In the genomic region with DNA sequence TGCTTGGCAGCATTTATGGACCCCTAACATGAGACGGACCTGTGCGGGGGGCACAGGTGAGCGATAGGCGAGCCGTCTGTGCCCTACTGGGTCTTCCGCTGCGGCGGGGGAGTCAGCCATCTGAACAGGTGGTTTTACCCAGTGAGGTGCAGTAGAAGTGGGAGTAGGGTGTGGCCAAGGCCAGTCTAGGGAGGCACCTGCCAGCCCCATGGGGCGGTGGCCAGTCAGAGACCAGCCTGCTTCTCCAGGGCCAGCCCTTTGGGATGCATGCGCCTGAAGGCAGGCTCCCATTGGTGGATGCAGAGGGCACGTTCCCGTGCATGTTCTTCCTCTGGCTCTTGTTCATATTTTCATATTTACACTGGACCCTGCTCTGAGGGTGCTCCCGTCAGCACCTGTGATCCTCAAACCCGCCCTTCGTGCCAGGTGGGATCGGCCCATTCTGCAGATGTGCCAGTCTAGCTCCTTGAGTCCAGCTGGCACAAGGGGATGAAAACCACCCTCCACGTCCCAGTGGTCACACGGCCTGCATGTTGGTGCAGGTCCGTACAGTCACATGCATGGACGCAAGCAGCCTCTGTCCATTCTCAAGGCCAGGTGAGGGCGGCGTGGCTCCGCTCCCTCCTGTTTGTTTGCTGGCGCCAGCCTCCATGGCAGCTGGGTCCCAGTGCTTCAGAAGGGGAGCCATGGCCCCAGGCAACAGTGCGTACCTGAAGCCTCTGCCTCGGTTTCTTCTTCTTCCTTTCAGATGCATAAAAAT, we compare ENCODE assay signal across 1 cellular context.
TF ChIP-seq lines count a peak whose summit lies in the region.

No MANE protein-coding gene starts in this region.

TF ChIP-seq in GM23338, 12 proteins besides CTCF, POLR2A, EP300 and RAD21 (continued from another document):
- TF ChIP-seq EZH2phosphoT487 (IDR thresholded peaks at IDR 0.05; ENCODE audit: unreplicated experiment) (no peak), ZNF462 (CRISPR knock-in tag; IDR thresholded peaks at IDR 0.05) (no peak), POLR2AphosphoS5 (IDR thresholded peaks at IDR 0.05; ENCODE audit: low read depth) (no peak), ZNF331 (CRISPR knock-in tag; IDR thresholded peaks at IDR 0.05; ENCODE audit: low read depth) (no peak), STAT1 (IDR thresholded peaks at IDR 0.05; ENCODE audit: unreplicated experiment) (no peak), CREB1 (CRISPR knock-in tag; IDR thresholded peaks at IDR 0.05; ENCODE audit: low read depth) (no peak), NANOG (IDR thresholded peaks at IDR 0.05; ENCODE audit: borderline replicate concordance) (no peak), ZNF114 (CRISPR knock-in tag; IDR thresholded peaks at IDR 0.05) (no peak)
- TF ChIP-seq, protein P1, sequence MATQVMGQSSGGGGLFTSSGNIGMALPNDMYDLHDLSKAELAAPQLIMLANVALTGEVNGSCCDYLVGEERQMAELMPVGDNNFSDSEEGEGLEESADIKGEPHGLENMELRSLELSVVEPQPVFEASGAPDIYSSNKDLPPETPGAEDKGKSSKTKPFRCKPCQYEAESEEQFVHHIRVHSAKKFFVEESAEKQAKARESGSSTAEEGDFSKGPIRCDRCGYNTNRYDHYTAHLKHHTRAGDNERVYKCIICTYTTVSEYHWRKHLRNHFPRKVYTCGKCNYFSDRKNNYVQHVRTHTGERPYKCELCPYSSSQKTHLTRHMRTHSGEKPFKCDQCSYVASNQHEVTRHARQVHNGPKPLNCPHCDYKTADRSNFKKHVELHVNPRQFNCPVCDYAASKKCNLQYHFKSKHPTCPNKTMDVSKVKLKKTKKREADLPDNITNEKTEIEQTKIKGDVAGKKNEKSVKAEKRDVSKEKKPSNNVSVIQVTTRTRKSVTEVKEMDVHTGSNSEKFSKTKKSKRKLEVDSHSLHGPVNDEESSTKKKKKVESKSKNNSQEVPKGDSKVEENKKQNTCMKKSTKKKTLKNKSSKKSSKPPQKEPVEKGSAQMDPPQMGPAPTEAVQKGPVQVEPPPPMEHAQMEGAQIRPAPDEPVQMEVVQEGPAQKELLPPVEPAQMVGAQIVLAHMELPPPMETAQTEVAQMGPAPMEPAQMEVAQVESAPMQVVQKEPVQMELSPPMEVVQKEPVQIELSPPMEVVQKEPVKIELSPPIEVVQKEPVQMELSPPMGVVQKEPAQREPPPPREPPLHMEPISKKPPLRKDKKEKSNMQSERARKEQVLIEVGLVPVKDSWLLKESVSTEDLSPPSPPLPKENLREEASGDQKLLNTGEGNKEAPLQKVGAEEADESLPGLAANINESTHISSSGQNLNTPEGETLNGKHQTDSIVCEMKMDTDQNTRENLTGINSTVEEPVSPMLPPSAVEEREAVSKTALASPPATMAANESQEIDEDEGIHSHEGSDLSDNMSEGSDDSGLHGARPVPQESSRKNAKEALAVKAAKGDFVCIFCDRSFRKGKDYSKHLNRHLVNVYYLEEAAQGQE (IDR thresholded peaks at IDR 0.05; ENCODE audit: unreplicated experiment), result no peak
